18 cellular contexts compared by ENCODE assay signal in genomic region chr7:84337386-84337785, GRCh38.
A peak's percentile ranks its signal among the peaks of the same experiment; 100 is the strongest.
DNase-seq lines count a peak whose midpoint lies in the region; ATAC-seq and TF ChIP-seq lines count a peak whose summit lies in the region.
"Had no signal": no experiment of that assay in that cellular context is flagged by ENCODE, and none has a peak within 500 bp of the region (broad histone marks: within the 10 kb centered on the region; RNA-seq: fewer than 3 reads in every experiment).

No MANE protein-coding gene starts in this region.

- H3F3A ChIP-seq in SK-N-SH (replicated peaks; ENCODE audit: insufficient read depth), result no peaks in the 10 kb centered on the region

- H3K9me2 ChIP-seq in SK-N-SH, result no peaks in the 10 kb centered on the region

- no peak overlapping the region for H3K9ac ChIP-seq in SK-N-SH

- POLR2A ChIA-PET in SK-N-SH (lab: Yijun Ruan, JAX), result no interaction called here

- no peaks in the 10 kb centered on the region for H4K20me1 ChIP-seq in SK-N-SH (ENCODE audit: insufficient read depth)

- ATAC-seq in HG02885 (IDR thresholded peaks at IDR 0.05; ENCODE audit: poor library complexity, unreplicated experiment), result no peak
- ATAC-seq: stimulated activated effector memory CD8-positive, alpha-beta T cell treated with anti-CD3 and anti-CD28 coated beads, Interleukin-12 subunit alpha, Interleukin-12 subunit beta, amount 100 ng/mL, for 72 hours had no signal

- CTCF ChIA-PET in SK-N-SH (lab: Yijun Ruan, JAX), result no interaction called here

- DNase-seq in DMS 273 (lab: John Stamatoyannopoulos, UW; ENCODE audit: unreplicated experiment) (peak; percentile 45), DMS 273 treated with DMSO at 0.1 percent for 48 hours (lab: John Stamatoyannopoulos, UW) (no peak), SK-N-SH (no peak), fibroblast of mammary gland (ENCODE audit: low read depth) (peak; percentile 88), T-helper 2 cell (no peak)
- no peak for DNase-seq in central memory CD4-positive, alpha-beta T cell
- DNase-seq in activated naive CD4-positive, alpha-beta T cell (lab: John Stamatoyannopoulos, UW), result no peak
- DNase-seq: activated B cell treated with CpG ODN at 0.5 μM for 24 hours; activated naive CD4-positive, alpha-beta T cell treated with Interleukin-2 at 50 U/mL for 16 hours; foreskin melanocyte; NCI-H1105 treated with DMSO at 0.1 percent for 48 hours; NCI-H510A; nucleus accumbens; PC-9; sigmoid colon had no signal

- TF ChIP-seq RAD21 in SK-N-SH (IDR thresholded peaks at IDR 0.05; ENCODE audit: low read length), result no peak

- no peaks in the 10 kb centered on the region for H3K79me2 ChIP-seq in SK-N-SH (ENCODE audit: insufficient read depth)

- H3K4me2 ChIP-seq in SK-N-SH, result no peak overlapping the region
- H3K4me2 ChIP-seq: PC-9 had no signal

- no peak for TF ChIP-seq EP300 in SK-N-SH (IDR thresholded peaks at IDR 0.05; ENCODE audit: borderline replicate concordance in 1 of 2, low read depth in 1 of 2, low read length in 1 of 2)

- H3K4me3 ChIP-seq in SK-N-SH (ENCODE audit: low read depth in 2 of 2, low read length in 1 of 2) (no peak overlapping the region), fibroblast of mammary gland (ENCODE audit: control insufficient read depth, low read depth, low read length) (no peak overlapping the region)
- H3K4me3 ChIP-seq: PC-9, sigmoid colon had no signal

- H3K27me3 ChIP-seq in SK-N-SH (ENCODE audit: insufficient read depth), result no peaks in the 10 kb centered on the region
- H3K27me3 ChIP-seq: sigmoid colon had no signal

- H2AFZ ChIP-seq in SK-N-SH (ENCODE audit: low read depth), result no peak overlapping the region
- H2AFZ ChIP-seq: PC-9 had no signal

- H3K9me3 ChIP-seq in SK-N-SH, result no peaks in the 10 kb centered on the region
- H3K9me3 ChIP-seq: sigmoid colon had no signal

- no peaks in the 10 kb centered on the region for H3K36me3 ChIP-seq in SK-N-SH (replicated peaks in 1 of 2; ENCODE audit: control insufficient read depth in 1 of 2, insufficient read depth in 2 of 2, low read length in 1 of 2)
- H3K36me3 ChIP-seq: sigmoid colon had no signal

- no peak for TF ChIP-seq CTCF in SK-N-SH (IDR thresholded peaks at IDR 0.05)
- TF ChIP-seq CTCF in fibroblast of mammary gland (conservative IDR thresholded peaks at IDR 0.05; ENCODE audit: control insufficient read depth, insufficient read depth, low read depth, low read length), result no peak

- H3K4me1 ChIP-seq in SK-N-SH (ENCODE audit: control insufficient read depth in 1 of 2, insufficient read depth in 2 of 2, low read depth in 1 of 2, low read length in 1 of 2), result peaks cover 0 to 4% of the 10 kb centered on the region in 2 experiments; a peak in 2 of 4 replicates

- 31% methylated on average over 1 of the region's 1 CpG for WGBS in SK-N-SH (ENCODE audit: low lambda C conversion rate)

- peak overlapping the region in 1 of 2 experiments; percentile 34; a peak in 1 of 4 replicates for H3K27ac ChIP-seq in SK-N-SH (ENCODE audit: low read depth in 2 of 2, low read length in 1 of 2)
- H3K27ac ChIP-seq: 22Rv1, PC-9, sigmoid colon had no signal

TF ChIP-seq in SK-N-SH, 30 proteins besides CTCF, POLR2A, EP300 and RAD21:
- TF ChIP-seq FOSL2 (IDR thresholded peaks at IDR 0.05; ENCODE audit: borderline replicate concordance, low read depth) (peak; percentile 50; the same call in 1 of the 2 replicates), TCF12 (IDR thresholded peaks at IDR 0.05) (peak; percentile 73), NFIC (IDR thresholded peaks at IDR 0.05; ENCODE audit: borderline replicate concordance) (peak; percentile 85), RFX5 (IDR thresholded peaks at IDR 0.05; ENCODE audit: low read length) (no peak), JUND (IDR thresholded peaks at IDR 0.05) (peak; percentile 45; the same call in 1 of the 2 replicates), PBX3 (IDR thresholded peaks at IDR 0.05) (peak; percentile 86)
TF ChIP-seq in SK-N-SH: peak in this region for 5.

Comparison
In these comparisons a context has a peak if more than half of its experiments do, and no peak if none do; other contexts are left out.
1. DNase-seq: peak in DMS 273 (single experiment) and fibroblast of mammary gland (single experiment); none in DMS 273 treated with DMSO at 0.1 percent for 48 hours (single experiment), SK-N-SH (single experiment), T-helper 2 cell (0 of 5), central memory CD4-positive, alpha-beta T cell (single experiment) and activated naive CD4-positive, alpha-beta T cell (0 of 4).